Comparison of ENCODE assay signal across 9 cellular contexts in genomic region chr5:132011561-132012384, GRCh38. TPM values are rescaled to one million over a fixed set of nuclear protein-coding genes. Genes with fewer than 3 reads are reported as not detected.
DNase-seq lines count a peak whose midpoint lies in the region; ATAC-seq, FAIRE-seq and TF ChIP-seq lines count a peak whose summit lies in the region.
"Had no signal": no experiment of that assay in that cellular context is flagged by ENCODE, and none has a peak within 500 bp of the region (broad histone marks: within the 10 kb centered on the region; RNA-seq: fewer than 3 reads in every experiment).

ACSL6 (minus strand) TSS chr5:132011658; CDS start chr5:132011553, 105 bp downstream.

- H3K27ac Mint-ChIP-seq in activated naive CD4-positive, alpha-beta T cell treated with anti-CD3 and anti-CD28 coated beads for 36 hours: no peak within 1 kb of the TSS
- H3K27ac Mint-ChIP-seq in glutamatergic neuron (ENCODE audit: unreplicated experiment): no peak within 1 kb of the TSS

- H3K27ac ChIP-seq in BLaER1 treated with 17β-estradiol and CSF1 and Interleukin-3, amounts not matched to agents 10 nM and 100 nM: no peak within 1 kb of the TSS

- peaks cover 0 to 15% (median 0%) of the 10 kb centered on the region in 11 experiments; a peak in 7 of 22 replicates for H4K20me1 ChIP-seq in BLaER1 treated with 17β-estradiol and CSF1 and Interleukin-3, amounts not matched to agents 10 nM and 100 nM

- H3K9ac ChIP-seq in BLaER1 treated with 17β-estradiol and CSF1 and Interleukin-3, amounts not matched to agents 10 nM and 100 nM: peak within 1 kb of the TSS in 3 of 11 experiments; percentile 33 to 60 (median 53); a peak in 4 of 22 replicates

- no peaks in the 10 kb centered on the region for H3K36me3 Mint-ChIP-seq in activated naive CD4-positive, alpha-beta T cell treated with anti-CD3 and anti-CD28 coated beads for 36 hours (ENCODE audit: low read depth)
- no peaks in the 10 kb centered on the region for H3K36me3 Mint-ChIP-seq in glutamatergic neuron (ENCODE audit: unreplicated experiment)

- CTCF ChIA-PET in activated naive CD4-positive, alpha-beta T cell treated with anti-CD3 and anti-CD28 coated beads for 36 hours (lab: Charles Lee): interaction anchor here (0.8 to 7.2 kb wide), 2 partner anchors 422 to 423 kb away, joined by 7 to 130 read pairs; no protein-coding TSS in a partner anchor

- peaks cover 34 to 53% (median 49%) of the 10 kb centered on the region in 11 experiments for H3K27me3 ChIP-seq in BLaER1 treated with 17β-estradiol and CSF1 and Interleukin-3, amounts not matched to agents 10 nM and 100 nM

- DNase-seq in NCI-H69 (lab: John Stamatoyannopoulos, UW) (peak; percentile 78), glutamatergic neuron (peak; percentile 76), omental fat pad (ENCODE audit: low spot score) (no peak), HTR-8/SVneo (ENCODE audit: insufficient read length, low spot score) (no peak), DMS79 (lab: John Stamatoyannopoulos, UW) (no peak)
- peak; percentile 49 for DNase-seq in activated naive CD4-positive, alpha-beta T cell treated with anti-CD3 and anti-CD28 coated beads for 36 hours

- ATAC-seq in omental fat pad (ENCODE audit: low FRiP score): peak; percentile 49
- no peak for ATAC-seq in GM19035 (IDR thresholded peaks at IDR 0.05; ENCODE audit: unreplicated experiment)

- H3K4me1 ChIP-seq in BLaER1 treated with 17β-estradiol and CSF1 and Interleukin-3, amounts not matched to agents 10 nM and 100 nM: peaks cover 4 to 24% (median 11%) of the 10 kb centered on the region in 10 experiments; a peak in 12 of 20 replicates

- peak within 1 kb of the TSS; percentile 82 to 97 (median 89) for H3K4me2 ChIP-seq in BLaER1 treated with 17β-estradiol and CSF1 and Interleukin-3, amounts not matched to agents 10 nM and 100 nM

- H3K9me3 ChIP-seq in BLaER1 treated with 17β-estradiol and CSF1 and Interleukin-3, amounts not matched to agents 10 nM and 100 nM (replicated peaks in 1 of 11): no peaks in the 10 kb centered on the region

- H3K36me3 ChIP-seq in BLaER1 treated with 17β-estradiol and CSF1 and Interleukin-3, amounts not matched to agents 10 nM and 100 nM: no peaks in the 10 kb centered on the region

- TF ChIP-seq CTCF in glutamatergic neuron (IDR thresholded peaks at IDR 0.05; ENCODE audit: partially characterized antibody, unreplicated experiment) (no peak), omental fat pad (IDR thresholded peaks at IDR 0.05) (no peak)

- H3K4me3 Mint-ChIP-seq in activated naive CD4-positive, alpha-beta T cell treated with anti-CD3 and anti-CD28 coated beads for 36 hours: peak within 1 kb of the TSS; percentile 65
- peak within 1 kb of the TSS; percentile 90 for H3K4me3 Mint-ChIP-seq in glutamatergic neuron (ENCODE audit: unreplicated experiment)

- peak within 1 kb of the TSS; percentile 49 to 71 (median 60) for H3K4me3 ChIP-seq in BLaER1 treated with 17β-estradiol and CSF1 and Interleukin-3, amounts not matched to agents 10 nM and 100 nM

- peaks cover 46% of the 10 kb centered on the region for H3K27me3 Mint-ChIP-seq in activated naive CD4-positive, alpha-beta T cell treated with anti-CD3 and anti-CD28 coated beads for 36 hours (ENCODE audit: low read depth)
- H3K27me3 Mint-ChIP-seq in glutamatergic neuron (ENCODE audit: unreplicated experiment): peaks cover 18% of the 10 kb centered on the region

- intact Hi-C loops in activated naive CD4-positive, alpha-beta T cell treated with anti-CD3 and anti-CD28 coated beads for 36 hours (cut with micrococcal nuclease): loop anchor here (2.0 kb wide), 1 partner anchor 13 kb away; no protein-coding TSS in a partner anchor

- no peaks in the 10 kb centered on the region for H3K9me3 Mint-ChIP-seq in activated naive CD4-positive, alpha-beta T cell treated with anti-CD3 and anti-CD28 coated beads for 36 hours
- H3K9me3 Mint-ChIP-seq in glutamatergic neuron (ENCODE audit: unreplicated experiment): peaks cover 3% of the 10 kb centered on the region

- FAIRE-seq in HTR-8/SVneo (lab: Jason Lieb, UNC): no peak
- FAIRE-seq: islet of Langerhans had no signal

- peaks cover 15% of the 10 kb centered on the region for H3K4me1 Mint-ChIP-seq in activated naive CD4-positive, alpha-beta T cell treated with anti-CD3 and anti-CD28 coated beads for 36 hours (ENCODE audit: low read depth)
- H3K4me1 Mint-ChIP-seq in glutamatergic neuron (ENCODE audit: low read depth, unreplicated experiment): peaks cover 22% of the 10 kb centered on the region

RNA-seq across cellular contexts. Expression of gene ACSL6, which starts in this region (rescaled TPM):
- total RNA-seq in activated naive CD4-positive, alpha-beta T cell treated with anti-CD3 and anti-CD28 coated beads for 36 hours: 1 to 10 TPM; 1.2 to 2.4 TPM
- total RNA-seq in glutamatergic neuron (ENCODE audit: unreplicated experiment): 8.1 TPM
- 1 to 10 TPM in 2 of 4 donors, under 1 TPM in 1, not detected in 1; 0.75 to 1.4 (median 1.0) TPM for total RNA-seq in omental fat pad

Comparison
In these comparisons a context has a peak if more than half of its experiments do, and no peak if none do; other contexts are left out.
1. DNase-seq: peak in NCI-H69 (single experiment), activated naive CD4-positive, alpha-beta T cell treated with anti-CD3 and anti-CD28 coated beads for 36 hours (single experiment) and glutamatergic neuron (single experiment); none in omental fat pad (single experiment), HTR-8/SVneo (single experiment) and DMS79 (single experiment).